ENCODE assay signal across 8 cellular contexts in the genomic region with DNA sequence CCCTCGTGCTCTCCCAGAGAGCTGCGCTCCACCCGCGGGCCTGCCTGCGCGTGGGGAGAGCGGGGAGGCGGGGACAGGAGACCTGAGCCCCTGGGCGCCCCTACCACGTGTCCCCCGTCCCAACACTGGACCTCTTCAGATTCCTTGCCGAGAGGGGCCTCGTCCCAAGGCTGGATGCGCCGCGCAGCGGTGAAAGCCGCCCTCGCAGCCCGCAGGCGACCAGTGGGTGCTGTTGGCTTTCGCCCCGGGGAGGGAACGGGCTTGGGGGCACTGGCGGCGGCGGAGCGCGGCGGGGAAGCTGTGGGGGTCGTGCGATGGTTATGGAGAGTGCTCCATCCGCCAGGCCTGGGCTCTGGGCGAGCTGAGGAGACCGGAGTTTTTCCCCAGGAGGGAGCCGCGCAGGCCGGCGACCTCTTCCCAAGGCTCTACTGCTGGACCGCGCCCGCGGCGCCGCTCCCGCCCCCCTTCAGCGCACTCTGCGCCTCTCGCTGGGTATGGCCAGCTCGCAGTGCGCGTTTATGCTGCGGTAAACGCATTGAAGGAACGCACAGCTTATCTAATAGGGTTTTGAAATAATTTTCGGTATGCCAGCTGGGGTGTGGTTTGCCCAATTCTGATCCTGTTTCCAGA. TPM values are rescaled to one million over a fixed set of nuclear protein-coding genes. Genes with fewer than 3 reads are reported as not detected.
A peak's percentile ranks its signal among the peaks of the same experiment; 100 is the strongest.
DNase-seq lines count a peak whose midpoint lies in the region; ATAC-seq and TF ChIP-seq lines count a peak whose summit lies in the region.

No MANE protein-coding gene starts in this region.

- peaks cover 10% of the 10 kb centered on the region for H3K4me1 Mint-ChIP-seq in endodermal cell
- peaks cover 10% of the 10 kb centered on the region for H3K4me1 Mint-ChIP-seq in osteocyte (ENCODE audit: unreplicated experiment)

- TF ChIP-seq CTCF in NB4 (IDR thresholded peaks at IDR 0.05; ENCODE audit: low read depth, low read length) (peak; percentile 26), endodermal cell (conservative IDR thresholded peaks at IDR 0.05) (peak; percentile 75), osteocyte (IDR thresholded peaks at IDR 0.05) (no peak)

- H3K9me3 Mint-ChIP-seq in endodermal cell (peaks cover 3% of the 10 kb centered on the region), osteocyte (ENCODE audit: unreplicated experiment) (no peaks in the 10 kb centered on the region)

- no peak for TF ChIP-seq POLR2A in NB4 (IDR thresholded peaks at IDR 0.05; ENCODE audit: extremely low read depth, insufficient read length)

- H3K27ac Mint-ChIP-seq in endodermal cell, result no peak overlapping the region
- no peak overlapping the region for H3K27ac Mint-ChIP-seq in osteocyte (ENCODE audit: unreplicated experiment)

- no peaks in the 10 kb centered on the region for H3K36me3 ChIP-seq in endodermal cell (ENCODE audit: control insufficient read depth, insufficient read depth, low read length)

- H3K4me3 Mint-ChIP-seq in endodermal cell (peak overlapping the region; percentile 55), osteocyte (ENCODE audit: unreplicated experiment) (peak overlapping the region; percentile 74)

- DNase-seq in Daoy (ENCODE audit: low read depth) (peak; percentile 45), NB4 (ENCODE audit: low read depth) (peak; percentile 48), endodermal cell (peak; percentile 89), osteocyte (ENCODE audit: extremely low spot score, unreplicated experiment) (peak; percentile 83), NCI-H1105 treated with DMSO at 0.1 percent for 48 hours (lab: John Stamatoyannopoulos, UW) (no peak), NCI-H510A (lab: John Stamatoyannopoulos, UW) (no peak), germinal center (ENCODE audit: low spot score) (no peak)

- peaks cover 3% of the 10 kb centered on the region for H3K4me1 ChIP-seq in endodermal cell (ENCODE audit: control insufficient read depth, insufficient read depth, low read length)

- no peak for ATAC-seq in HG02642 (IDR thresholded peaks at IDR 0.05; ENCODE audit: poor library complexity, unreplicated experiment)

- no peaks in the 10 kb centered on the region for H3K9me3 ChIP-seq in endodermal cell (ENCODE audit: control insufficient read depth, low read length)

- H3K27ac ChIP-seq in endodermal cell (ENCODE audit: low read depth, low read length), result no peak overlapping the region

- 1 to 2% methylated on average over 18 to 56 of the region's 56 CpGs for WGBS in endodermal cell (ENCODE audit: insufficient coverage in 1 of 2, insufficient read length in 1 of 2), 2 experiments

- no peak overlapping the region for H3K9ac ChIP-seq in endodermal cell (ENCODE audit: extremely low read depth, low read length, poor library complexity, severe bottlenecking)

- H3K4me3 ChIP-seq in NB4 (ENCODE audit: low read depth, low read length), result no peak overlapping the region
- H3K4me3 ChIP-seq in endodermal cell (ENCODE audit: low read length), result peak overlapping the region; percentile 79

- H3K27me3 Mint-ChIP-seq in endodermal cell (ENCODE audit: insufficient read depth), result peaks cover 94% of the 10 kb centered on the region
- H3K27me3 Mint-ChIP-seq in osteocyte (ENCODE audit: unreplicated experiment), result peaks cover 52% of the 10 kb centered on the region

- H3K36me3 Mint-ChIP-seq in endodermal cell (ENCODE audit: low read depth), result no peaks in the 10 kb centered on the region
- no peaks in the 10 kb centered on the region for H3K36me3 Mint-ChIP-seq in osteocyte (ENCODE audit: unreplicated experiment)

- H3K27me3 ChIP-seq in endodermal cell (ENCODE audit: control insufficient read depth, insufficient read depth, low read length, poor library complexity, severe bottlenecking), result peaks cover 81% of the 10 kb centered on the region

RNA-seq across cellular contexts. Expression of gene RNF17, which starts 17.2 kb away (rescaled TPM):
- total RNA-seq in Daoy (2014; rRNA removed; shearing (Covaris generic)), result not detected in 2 replicates
- total RNA-seq in endodermal cell (not detected), osteocyte (not detected in 2 replicates)
- not detected for polyA plus RNA-seq in endodermal cell (2013, experiment 1 of 2)
- polyA plus RNA-seq in endodermal cell (2013, experiment 2 of 2), result not detected

Comparison
In these comparisons a context has a peak if more than half of its experiments do, and no peak if none do; other contexts are left out.
1. DNase-seq: peak in Daoy (single experiment), NB4 (single experiment), endodermal cell (single experiment) and osteocyte (single experiment); none in NCI-H1105 treated with DMSO at 0.1 percent for 48 hours (single experiment), NCI-H510A (single experiment) and germinal center (single experiment).